1 cellular context compared by ENCODE assay signal in genomic region chr2:71341645-71342044, GRCh38.
TF ChIP-seq lines count a peak whose summit lies in the region.

No MANE protein-coding gene starts in this region.

TF ChIP-seq in HEK293, 187 proteins besides CTCF, POLR2A, EP300 and RAD21 (continued from another document):
- TF ChIP-seq, protein P1, sequence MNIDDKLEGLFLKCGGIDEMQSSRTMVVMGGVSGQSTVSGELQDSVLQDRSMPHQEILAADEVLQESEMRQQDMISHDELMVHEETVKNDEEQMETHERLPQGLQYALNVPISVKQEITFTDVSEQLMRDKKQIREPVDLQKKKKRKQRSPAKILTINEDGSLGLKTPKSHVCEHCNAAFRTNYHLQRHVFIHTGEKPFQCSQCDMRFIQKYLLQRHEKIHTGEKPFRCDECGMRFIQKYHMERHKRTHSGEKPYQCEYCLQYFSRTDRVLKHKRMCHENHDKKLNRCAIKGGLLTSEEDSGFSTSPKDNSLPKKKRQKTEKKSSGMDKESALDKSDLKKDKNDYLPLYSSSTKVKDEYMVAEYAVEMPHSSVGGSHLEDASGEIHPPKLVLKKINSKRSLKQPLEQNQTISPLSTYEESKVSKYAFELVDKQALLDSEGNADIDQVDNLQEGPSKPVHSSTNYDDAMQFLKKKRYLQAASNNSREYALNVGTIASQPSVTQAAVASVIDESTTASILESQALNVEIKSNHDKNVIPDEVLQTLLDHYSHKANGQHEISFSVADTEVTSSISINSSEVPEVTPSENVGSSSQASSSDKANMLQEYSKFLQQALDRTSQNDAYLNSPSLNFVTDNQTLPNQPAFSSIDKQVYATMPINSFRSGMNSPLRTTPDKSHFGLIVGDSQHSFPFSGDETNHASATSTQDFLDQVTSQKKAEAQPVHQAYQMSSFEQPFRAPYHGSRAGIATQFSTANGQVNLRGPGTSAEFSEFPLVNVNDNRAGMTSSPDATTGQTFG (tag by site-specific recombination; IDR thresholded peaks at IDR 0.05; ENCODE audit: borderline replicate concordance), result no peak
- no peak for TF ChIP-seq YY2 (tag by site-specific recombination; IDR thresholded peaks at IDR 0.05)
- TF ChIP-seq ZBTB48 (tag by site-specific recombination; IDR thresholded peaks at IDR 0.05), result no peak
